ENCODE assay signal across 1 cellular context in genomic region chr1:42479621-42480020, GRCh38.
TF ChIP-seq lines count a peak whose summit lies in the region.

No MANE protein-coding gene starts in this region.

TF ChIP-seq in SK-N-SH treated with all-trans-retinoic acid at 6 μM for 48 hours, 23 proteins besides CTCF, POLR2A, EP300 and RAD21 (continued from another document):
- TF ChIP-seq PATZ1 (CRISPR knock-in tag; IDR thresholded peaks at IDR 0.05; ENCODE audit: borderline replicate concordance): no peak
- no peak for TF ChIP-seq SNAI2 (CRISPR knock-in tag; IDR thresholded peaks at IDR 0.05)
- TF ChIP-seq, protein P1, sequence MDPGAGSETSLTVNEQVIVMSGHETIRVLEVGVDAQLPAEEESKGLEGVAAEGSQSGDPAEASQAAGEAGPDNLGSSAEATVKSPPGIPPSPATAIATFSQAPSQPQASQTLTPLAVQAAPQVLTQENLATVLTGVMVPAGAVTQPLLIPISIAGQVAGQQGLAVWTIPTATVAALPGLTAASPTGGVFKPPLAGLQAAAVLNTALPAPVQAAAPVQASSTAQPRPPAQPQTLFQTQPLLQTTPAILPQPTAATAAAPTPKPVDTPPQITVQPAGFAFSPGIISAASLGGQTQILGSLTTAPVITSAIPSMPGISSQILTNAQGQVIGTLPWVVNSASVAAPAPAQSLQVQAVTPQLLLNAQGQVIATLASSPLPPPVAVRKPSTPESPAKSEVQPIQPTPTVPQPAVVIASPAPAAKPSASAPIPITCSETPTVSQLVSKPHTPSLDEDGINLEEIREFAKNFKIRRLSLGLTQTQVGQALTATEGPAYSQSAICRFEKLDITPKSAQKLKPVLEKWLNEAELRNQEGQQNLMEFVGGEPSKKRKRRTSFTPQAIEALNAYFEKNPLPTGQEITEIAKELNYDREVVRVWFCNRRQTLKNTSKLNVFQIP (CRISPR knock-in tag; IDR thresholded peaks at IDR 0.05; ENCODE audit: borderline replicate concordance, low read depth): no peak
- no peak for TF ChIP-seq ZFP3 (CRISPR knock-in tag; IDR thresholded peaks at IDR 0.05)
- TF ChIP-seq ARNTL (CRISPR knock-in tag; IDR thresholded peaks at IDR 0.05; ENCODE audit: borderline replicate concordance, low read depth): no peak
- TF ChIP-seq, protein P2, sequence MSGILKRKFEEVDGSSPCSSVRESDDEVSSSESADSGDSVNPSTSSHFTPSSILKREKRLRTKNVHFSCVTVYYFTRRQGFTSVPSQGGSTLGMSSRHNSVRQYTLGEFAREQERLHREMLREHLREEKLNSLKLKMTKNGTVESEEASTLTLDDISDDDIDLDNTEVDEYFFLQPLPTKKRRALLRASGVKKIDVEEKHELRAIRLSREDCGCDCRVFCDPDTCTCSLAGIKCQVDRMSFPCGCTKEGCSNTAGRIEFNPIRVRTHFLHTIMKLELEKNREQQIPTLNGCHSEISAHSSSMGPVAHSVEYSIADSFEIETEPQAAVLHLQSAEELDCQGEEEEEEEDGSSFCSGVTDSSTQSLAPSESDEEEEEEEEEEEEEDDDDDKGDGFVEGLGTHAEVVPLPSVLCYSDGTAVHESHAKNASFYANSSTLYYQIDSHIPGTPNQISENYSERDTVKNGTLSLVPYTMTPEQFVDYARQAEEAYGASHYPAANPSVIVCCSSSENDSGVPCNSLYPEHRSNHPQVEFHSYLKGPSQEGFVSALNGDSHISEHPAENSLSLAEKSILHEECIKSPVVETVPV (CRISPR knock-in tag; IDR thresholded peaks at IDR 0.05): no peak
- TF ChIP-seq ZC3H10 (CRISPR knock-in tag; IDR thresholded peaks at IDR 0.05): no peak
